In the genomic region with DNA sequence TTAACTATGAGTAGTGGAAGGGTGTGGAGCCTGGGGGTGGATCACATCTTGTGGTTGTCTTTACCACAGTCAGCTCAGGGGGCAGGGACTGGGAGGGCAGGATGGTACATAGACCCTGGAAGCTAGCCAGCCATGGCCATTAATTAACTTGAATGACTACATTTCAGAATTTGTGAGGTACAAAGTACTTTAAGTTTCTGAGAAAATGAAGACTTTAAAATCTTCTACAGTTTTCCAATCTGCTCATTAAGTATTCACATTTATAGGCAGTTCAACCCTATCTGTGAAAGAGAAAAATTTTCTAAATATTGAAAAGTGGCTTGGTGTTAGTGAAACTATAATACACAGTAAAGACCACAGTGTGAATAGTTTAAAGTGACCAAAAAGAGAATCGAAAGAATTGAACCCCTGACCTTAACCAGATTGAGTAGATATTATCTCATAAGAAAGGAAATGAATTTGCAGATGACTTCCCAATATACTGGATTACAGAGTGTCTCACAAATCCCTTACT, we compare ENCODE assay signal across 11 cellular contexts.
DNase-seq lines count a peak whose midpoint lies in the region; ATAC-seq and TF ChIP-seq lines count a peak whose summit lies in the region.
"Had no signal": no experiment of that assay in that cellular context is flagged by ENCODE, and none has a peak within 500 bp of the region (broad histone marks: within the 10 kb centered on the region; RNA-seq: fewer than 3 reads in every experiment).

No MANE protein-coding gene starts in this region.

- ATAC-seq in GM18499 (IDR thresholded peaks at IDR 0.05; ENCODE audit: insufficient read depth, unreplicated experiment), result peak; percentile 75
- peak; percentile 84 for ATAC-seq in GM21576 (IDR thresholded peaks at IDR 0.05; ENCODE audit: unreplicated experiment)
- peak; percentile 92 for ATAC-seq in HG03469 (IDR thresholded peaks at IDR 0.05; ENCODE audit: unreplicated experiment)
- no peak for ATAC-seq in stimulated activated naive CD8-positive, alpha-beta T cell treated with anti-CD3 and anti-CD28 coated beads, Interleukin-15, amount 100 ng/mL, for 72 hours
- ATAC-seq: body of pancreas had no signal

- H3K18ac ChIP-seq in mesendoderm (ENCODE audit: low read length), result no peak overlapping the region

- no peak overlapping the region for H3K9ac ChIP-seq in mesendoderm (ENCODE audit: low read length)

- H3K79me2 ChIP-seq in mesendoderm (ENCODE audit: control insufficient read depth, insufficient read depth, low read length), result no peaks in the 10 kb centered on the region

- no peak overlapping the region for H4K8ac ChIP-seq in mesendoderm (ENCODE audit: low read depth, low read length)

- H3K4me2 ChIP-seq in mesendoderm (ENCODE audit: low read length), result no peak overlapping the region

- no peak overlapping the region for H2BK120ac ChIP-seq in mesendoderm (ENCODE audit: low read depth, low read length)

- H3K4me1 ChIP-seq in mesendoderm (ENCODE audit: control insufficient read depth, low read depth, low read length), result no peaks in the 10 kb centered on the region
- H3K4me1 ChIP-seq: body of pancreas had no signal

- no peak overlapping the region for H3K56ac ChIP-seq in mesendoderm (ENCODE audit: low read length)

- intact Hi-C loops in activated T-helper 1 cell treated with anti-CD3 and anti-CD28 coated beads, Interleukin-12 subunit alpha, Interleukin-12 subunit beta, Interleukin-2, Interleukin-4 antibody, amounts not matched to agents 30 ng/mL and 10 ng/mL and 1 ng/mL, durations not matched to agents 14 hours and 24 hours and 36 hours (cut with micrococcal nuclease), result no loop called here

- no peak overlapping the region for H3K27ac Mint-ChIP-seq in stimulated activated naive CD8-positive, alpha-beta T cell treated with anti-CD3 and anti-CD28 coated beads, Interleukin-15, amount 100 ng/mL, for 72 hours
- H3K27ac Mint-ChIP-seq in activated T-helper 1 cell treated with anti-CD3 and anti-CD28 coated beads, Interleukin-12 subunit alpha, Interleukin-12 subunit beta, Interleukin-2, Interleukin-4 antibody, amounts not matched to agents 30 ng/mL and 10 ng/mL and 1 ng/mL, durations not matched to agents 14 hours and 24 hours and 36 hours, result no peak overlapping the region
- H3K27ac Mint-ChIP-seq: IgD-negative memory B cell had no signal

- H3K4me3 ChIP-seq in fibroblast of mammary gland (ENCODE audit: control insufficient read depth, low read depth, low read length) (no peak overlapping the region), mesendoderm (ENCODE audit: low read length) (no peak overlapping the region)
- H3K4me3 ChIP-seq: body of pancreas, skin epidermis had no signal

- DNase-seq in fibroblast of mammary gland (ENCODE audit: low read depth), result peak; percentile 2
- DNase-seq in stimulated activated naive CD8-positive, alpha-beta T cell treated with anti-CD3 and anti-CD28 coated beads, Interleukin-15, amount 100 ng/mL, for 72 hours, result no peak
- DNase-seq in occipital lobe (lab: John Stamatoyannopoulos, UW), result no peak
- no peak for DNase-seq in mesendoderm
- DNase-seq in activated T-helper 1 cell treated with anti-CD3 and anti-CD28 coated beads, Interleukin-12 subunit alpha, Interleukin-12 subunit beta, Interleukin-2, Interleukin-4 antibody, amounts not matched to agents 30 ng/mL and 10 ng/mL and 1 ng/mL, durations not matched to agents 14 hours and 24 hours and 36 hours (ENCODE audit: low spot score), result no peak

- no peaks in the 10 kb centered on the region for H3K36me3 ChIP-seq in mesendoderm (ENCODE audit: control insufficient read depth, insufficient read depth, low read length)

- H3K27me3 ChIP-seq in mesendoderm (ENCODE audit: insufficient read depth, low read length, poor library complexity), result no peaks in the 10 kb centered on the region
- H3K27me3 ChIP-seq: body of pancreas had no signal

- no CpG with 5 or more reads among the region's 1 CpG for WGBS in mesendoderm (ENCODE audit: extremely low coverage, insufficient coverage, low lambda C conversion rate)

- H4K5ac ChIP-seq in mesendoderm (ENCODE audit: low read length), result no peak overlapping the region

- no peaks in the 10 kb centered on the region for H3K36me3 Mint-ChIP-seq in activated T-helper 1 cell treated with anti-CD3 and anti-CD28 coated beads, Interleukin-12 subunit alpha, Interleukin-12 subunit beta, Interleukin-2, Interleukin-4 antibody, amounts not matched to agents 30 ng/mL and 10 ng/mL and 1 ng/mL, durations not matched to agents 14 hours and 24 hours and 36 hours (ENCODE audit: low read depth)
- H3K36me3 Mint-ChIP-seq: IgD-negative memory B cell had no signal

- H3K4me3 Mint-ChIP-seq in stimulated activated naive CD8-positive, alpha-beta T cell treated with anti-CD3 and anti-CD28 coated beads, Interleukin-15, amount 100 ng/mL, for 72 hours, result no peak overlapping the region
- H3K4me3 Mint-ChIP-seq in activated T-helper 1 cell treated with anti-CD3 and anti-CD28 coated beads, Interleukin-12 subunit alpha, Interleukin-12 subunit beta, Interleukin-2, Interleukin-4 antibody, amounts not matched to agents 30 ng/mL and 10 ng/mL and 1 ng/mL, durations not matched to agents 14 hours and 24 hours and 36 hours, result no peak overlapping the region
- H3K4me3 Mint-ChIP-seq: IgD-negative memory B cell had no signal

- no peaks in the 10 kb centered on the region for H3K4me1 Mint-ChIP-seq in stimulated activated naive CD8-positive, alpha-beta T cell treated with anti-CD3 and anti-CD28 coated beads, Interleukin-15, amount 100 ng/mL, for 72 hours
- H3K4me1 Mint-ChIP-seq in activated T-helper 1 cell treated with anti-CD3 and anti-CD28 coated beads, Interleukin-12 subunit alpha, Interleukin-12 subunit beta, Interleukin-2, Interleukin-4 antibody, amounts not matched to agents 30 ng/mL and 10 ng/mL and 1 ng/mL, durations not matched to agents 14 hours and 24 hours and 36 hours (ENCODE audit: low read depth), result no peaks in the 10 kb centered on the region

- H2BK15ac ChIP-seq in mesendoderm (replicated peaks; ENCODE audit: low read depth), result no peak overlapping the region

- H2BK5ac ChIP-seq in mesendoderm (ENCODE audit: low read length), result no peak overlapping the region

- H3K27me3 Mint-ChIP-seq in stimulated activated naive CD8-positive, alpha-beta T cell treated with anti-CD3 and anti-CD28 coated beads, Interleukin-15, amount 100 ng/mL, for 72 hours, result no peaks in the 10 kb centered on the region
- no peaks in the 10 kb centered on the region for H3K27me3 Mint-ChIP-seq in activated T-helper 1 cell treated with anti-CD3 and anti-CD28 coated beads, Interleukin-12 subunit alpha, Interleukin-12 subunit beta, Interleukin-2, Interleukin-4 antibody, amounts not matched to agents 30 ng/mL and 10 ng/mL and 1 ng/mL, durations not matched to agents 14 hours and 24 hours and 36 hours (ENCODE audit: insufficient read depth)
- H3K27me3 Mint-ChIP-seq: IgD-negative memory B cell had no signal

- H3K9me3 Mint-ChIP-seq in stimulated activated naive CD8-positive, alpha-beta T cell treated with anti-CD3 and anti-CD28 coated beads, Interleukin-15, amount 100 ng/mL, for 72 hours, result no peaks in the 10 kb centered on the region
- no peaks in the 10 kb centered on the region for H3K9me3 Mint-ChIP-seq in activated T-helper 1 cell treated with anti-CD3 and anti-CD28 coated beads, Interleukin-12 subunit alpha, Interleukin-12 subunit beta, Interleukin-2, Interleukin-4 antibody, amounts not matched to agents 30 ng/mL and 10 ng/mL and 1 ng/mL, durations not matched to agents 14 hours and 24 hours and 36 hours
- H3K9me3 Mint-ChIP-seq: IgD-negative memory B cell had no signal

- H3K27ac ChIP-seq in mesendoderm (ENCODE audit: low read depth, low read length), result no peak overlapping the region
- H3K27ac ChIP-seq: body of pancreas, skin epidermis had no signal

- no peak overlapping the region for H3K4ac ChIP-seq in mesendoderm (ENCODE audit: low read depth, low read length)

- H2AK5ac ChIP-seq in mesendoderm (ENCODE audit: low read length), result no peak overlapping the region

- TF ChIP-seq CTCF in fibroblast of mammary gland (conservative IDR thresholded peaks at IDR 0.05; ENCODE audit: control insufficient read depth, insufficient read depth, low read depth, low read length), result no peak

- no peaks in the 10 kb centered on the region for H3K79me1 ChIP-seq in mesendoderm (ENCODE audit: low read length)

- no peak overlapping the region for H3K23ac ChIP-seq in mesendoderm (ENCODE audit: low read length)
